29 cellular contexts compared by ENCODE assay signal in genomic region chr7:158228131-158228530, GRCh38.
A peak's percentile ranks its signal among the peaks of the same experiment; 100 is the strongest.
DNase-seq lines count a peak whose midpoint lies in the region; ATAC-seq and TF ChIP-seq lines count a peak whose summit lies in the region.
"Had no signal": no experiment of that assay in that cellular context is flagged by ENCODE, and none has a peak within 500 bp of the region (broad histone marks: within the 10 kb centered on the region; RNA-seq: fewer than 3 reads in every experiment).

No MANE protein-coding gene starts in this region.

- intact Hi-C loops in HCT116 (cut with micrococcal nuclease): loop anchor here (2.0 kb wide), 2 partner anchors 173 to 795 kb away; no protein-coding TSS in a partner anchor

- peak; percentile 49; the same call in 1 of the 2 replicates for TF ChIP-seq RAD21 in HCT116 (IDR thresholded peaks at IDR 0.05; ENCODE audit: low read depth)

- no TSS peak for BruUV-seq in HCT116 (replicated peaks; lab: Mats Ljungman, UMichigan)

- H3K4me1 ChIP-seq in HCT116 (ENCODE audit: control insufficient read depth in 1 of 2, insufficient read depth in 2 of 2, low read length in 2 of 2): no peaks in the 10 kb centered on the region
- no peaks in the 10 kb centered on the region for H3K4me1 ChIP-seq in neural progenitor cell
- H3K4me1 ChIP-seq: BE2C had no signal

- no peaks in the 10 kb centered on the region for H4K20me1 ChIP-seq in HCT116 (ENCODE audit: insufficient read depth)
- H4K20me1 ChIP-seq in neural progenitor cell (ENCODE audit: low read depth): no peaks in the 10 kb centered on the region

- H3K36me3 Mint-ChIP-seq in neural progenitor cell: no peaks in the 10 kb centered on the region
- H3K36me3 Mint-ChIP-seq: CD14-positive monocyte; CD8-positive, alpha-beta memory T cell had no signal

- H3K9me3 Mint-ChIP-seq in neural progenitor cell: peaks cover 24% of the 10 kb centered on the region

- no peak overlapping the region for H3K27ac ChIP-seq in HCT116 (ENCODE audit: low read depth, low read length)
- H3K27ac ChIP-seq in VCaP: no peak overlapping the region
- H3K27ac ChIP-seq in neural progenitor cell: no peak overlapping the region
- H3K27ac ChIP-seq: SK-N-MC had no signal

- H3K4me3 ChIP-seq in HCT116 (replicated peaks in 1 of 2; ENCODE audit: low read depth in 1 of 2, low read length in 2 of 2) (no peak overlapping the region), neural progenitor cell (no peak overlapping the region)
- H3K4me3 ChIP-seq: K562, SK-N-MC had no signal

- no peak overlapping the region for H3K27ac Mint-ChIP-seq in neural progenitor cell
- H3K27ac Mint-ChIP-seq: CD14-positive monocyte; CD8-positive, alpha-beta memory T cell had no signal

- no peak for TF ChIP-seq POLR2A in HCT116 (IDR thresholded peaks at IDR 0.05; ENCODE audit: borderline replicate concordance, extremely low read depth, insufficient read depth, insufficient read length)

- no peaks in the 10 kb centered on the region for H3K79me2 ChIP-seq in HCT116 (ENCODE audit: insufficient read depth, low read length)
- H3K79me2 ChIP-seq in neural progenitor cell (ENCODE audit: low read depth): no peaks in the 10 kb centered on the region

- no peak overlapping the region for H3K9ac ChIP-seq in HCT116 (ENCODE audit: low read length)
- no peak overlapping the region for H3K9ac ChIP-seq in neural progenitor cell

- DNase-seq in NCI-H748 (lab: John Stamatoyannopoulos, UW; ENCODE audit: unreplicated experiment): peak; percentile 15
- no peak for DNase-seq in NCI-H748 treated with DMSO at 0.1 percent for 48 hours (lab: John Stamatoyannopoulos, UW)
- no peak for DNase-seq in HCT116 (ENCODE audit: low read depth, low spot score)
- no peak for DNase-seq in neural progenitor cell (ENCODE audit: low spot score)
- DNase-seq in RKO (ENCODE audit: low spot score): no peak
- DNase-seq: 8988T; ACHN; BE2C; CD8-positive, alpha-beta memory T cell; DMS 273 treated with DMSO at 0.1 percent for 48 hours; DMS79; GF-D8; Kasumi-1; MV-4-11; NCI-H1105; NCI-H146; NCI-H2029; NCI-H2171; NCI-H226; NCI-H510A; NCI-H774; SHP77 treated with DMSO at 0.1 percent for 48 hours had no signal

- H3K36me3 ChIP-seq in HCT116 (ENCODE audit: control insufficient read depth in 1 of 2, insufficient read depth in 2 of 2, low read length in 2 of 2): no peaks in the 10 kb centered on the region
- peaks cover 5% of the 10 kb centered on the region for H3K36me3 ChIP-seq in neural progenitor cell
- H3K36me3 ChIP-seq: BE2C had no signal

- H3K4me1 Mint-ChIP-seq in neural progenitor cell: no peaks in the 10 kb centered on the region
- H3K4me1 Mint-ChIP-seq: CD14-positive monocyte; CD8-positive, alpha-beta memory T cell had no signal

- no peak overlapping the region for H3K4me3 Mint-ChIP-seq in neural progenitor cell
- H3K4me3 Mint-ChIP-seq: CD14-positive monocyte; CD8-positive, alpha-beta memory T cell had no signal

- H3K9me2 ChIP-seq in HCT116 (ENCODE audit: insufficient read depth): no peaks in the 10 kb centered on the region

- RAD21 ChIA-PET in HCT116 (lab: Charles Lee; ENCODE audit: low non-redundant PET in 1 of 2, low total read pairs in 2 of 2, uncharacterized antibody in 2 of 2, unreplicated experiment in 2 of 2): no interaction called here

- no peaks in the 10 kb centered on the region for H3K27me3 ChIP-seq in HCT116 (ENCODE audit: insufficient read depth, low read length)
- H3K27me3 ChIP-seq in neural progenitor cell: no peaks in the 10 kb centered on the region
- H3K27me3 ChIP-seq: BE2C had no signal

- peaks cover 2% of the 10 kb centered on the region for H3K27me3 Mint-ChIP-seq in neural progenitor cell (ENCODE audit: insufficient read depth, low read depth)

- CTCF ChIA-PET in HCT116 (lab: Charles Lee): no interaction called here

- ATAC-seq in HCT116: no peak
- no peak for ATAC-seq in HG03097 (IDR thresholded peaks at IDR 0.05; ENCODE audit: low FRiP score, unreplicated experiment)
- ATAC-seq in GM19452 (IDR thresholded peaks at IDR 0.05; ENCODE audit: unreplicated experiment): no peak
- ATAC-seq: Panc1 had no signal

- H3K9me3 ChIP-seq in HCT116 (ENCODE audit: control insufficient read depth in 1 of 2, insufficient read depth in 1 of 2, low read depth in 1 of 2, low read length in 2 of 2) (peaks cover 7 to 10% of the 10 kb centered on the region in 2 experiments; a peak in 1 of 4 replicates), neural progenitor cell (ENCODE audit: low read depth) (peaks cover 23% of the 10 kb centered on the region)

- H3K4me2 ChIP-seq in HCT116 (ENCODE audit: low read length) (no peak overlapping the region), neural progenitor cell (no peak overlapping the region)

- POLR2A ChIA-PET in HCT116 (lab: Charles Lee): no interaction called here

- no peaks in the 10 kb centered on the region for H3F3A ChIP-seq in neural progenitor cell (ENCODE audit: low read depth)

- no peak overlapping the region for H2AFZ ChIP-seq in HCT116 (ENCODE audit: low read depth, low read length, poor library complexity, severe bottlenecking)
- no peak overlapping the region for H2AFZ ChIP-seq in neural progenitor cell (replicated peaks)

- TF ChIP-seq CTCF in HCT116 (IDR thresholded peaks at IDR 0.05 in 2 of 3, conservative IDR thresholded peaks at IDR 0.05 in 1 of 3; ENCODE audit: borderline replicate concordance in 1 of 3, insufficient read depth in 1 of 3, low read depth in 2 of 3, low read length in 2 of 3): peak in 1 of 3 experiments; percentile 15; a peak in 1 of 6 replicates
- peak; percentile 36 for TF ChIP-seq CTCF in VCaP (conservative IDR thresholded peaks at IDR 0.05)
- TF ChIP-seq CTCF in neural progenitor cell (IDR thresholded peaks at IDR 0.05): peak; percentile 38

TF ChIP-seq in HCT116, 20 proteins besides CTCF, POLR2A, EP300 and RAD21:
- TF ChIP-seq CBX3 (IDR thresholded peaks at IDR 0.05; ENCODE audit: low read depth) (no peak), ZFX (IDR thresholded peaks at IDR 0.05) (no peak), EGR1 (IDR thresholded peaks at IDR 0.05; ENCODE audit: low read depth) (no peak), FOSL1 (IDR thresholded peaks at IDR 0.05; ENCODE audit: low read depth) (no peak), ZNF274 (IDR thresholded peaks at IDR 0.05; ENCODE audit: low read depth, low read length) (no peak), MAX (IDR thresholded peaks at IDR 0.05) (no peak), EZH2phosphoT487 (IDR thresholded peaks at IDR 0.05; ENCODE audit: borderline replicate concordance) (no peak), EZH2 (IDR thresholded peaks at IDR 0.05) (no peak), SP1 (IDR thresholded peaks at IDR 0.05; ENCODE audit: low read depth) (no peak), CEBPB (IDR thresholded peaks at IDR 0.05; ENCODE audit: low read depth) (no peak), ATF3 (IDR thresholded peaks at IDR 0.05) (no peak), SIN3A (IDR thresholded peaks at IDR 0.05; ENCODE audit: low read depth) (no peak), POLR2AphosphoS5 (IDR thresholded peaks at IDR 0.05; ENCODE audit: low read depth, low read length) (no peak)
TF ChIP-seq in HCT116: peak in this region for 0.
